Comparison of ENCODE assay signal across 8 cellular contexts in the genomic region with DNA sequence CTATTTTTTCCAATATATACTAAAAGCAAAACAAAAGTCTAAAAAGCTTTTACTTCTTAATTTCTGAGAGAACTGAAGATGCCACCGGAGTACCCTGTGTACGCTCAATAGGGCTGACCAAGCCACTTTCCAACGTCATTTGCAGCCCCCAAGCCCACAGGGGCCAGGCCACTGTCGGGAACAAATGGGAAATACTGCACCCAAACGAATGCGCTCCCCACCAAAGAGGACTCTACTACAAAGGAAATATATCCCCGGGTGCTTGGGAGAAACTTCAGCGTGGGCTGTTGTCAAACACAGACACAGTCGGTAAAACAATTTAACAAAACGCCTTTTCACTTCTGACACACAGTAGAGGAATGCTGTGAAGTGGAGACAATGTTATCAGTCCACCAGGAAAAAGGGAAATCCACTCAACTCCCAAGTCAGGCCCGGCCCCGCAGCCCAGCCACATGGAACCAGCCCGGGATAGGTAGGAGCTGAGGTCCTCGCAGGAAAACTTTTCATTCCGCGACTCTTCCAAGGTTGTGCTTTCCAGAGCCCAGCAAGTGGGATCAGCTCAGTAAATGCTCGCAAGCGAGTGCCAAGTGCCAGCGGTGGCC. TPM values are rescaled to one million over a fixed set of nuclear protein-coding genes. Genes with fewer than 3 reads are reported as not detected.
DNase-seq lines count a peak whose midpoint lies in the region; ATAC-seq and TF ChIP-seq lines count a peak whose summit lies in the region.

No MANE protein-coding gene starts in this region.

- POLR2A ChIA-PET in Panc1 (lab: Charles Lee) = interaction anchor here (0.5 kb wide), 1 partner anchor 97 kb away, joined by 17 read pairs; no protein-coding TSS in a partner anchor

- no peaks in the 10 kb centered on the region for H3K27me3 ChIP-seq in Panc1 (ENCODE audit: control insufficient read depth, insufficient read depth, low read length)

- peak overlapping the region; percentile 27 to 82 (median 65) for H3K4me3 Mint-ChIP-seq in naive B cell

- H3K4me1 Mint-ChIP-seq in naive B cell = peaks cover 6 to 21% (median 16%) of the 10 kb centered on the region in 3 donors

- peak overlapping the region; percentile 51; the same call in 1 of the 2 replicates for H3K27ac ChIP-seq in Panc1 (ENCODE audit: low read length)

- H3K4me1 ChIP-seq in Panc1 (ENCODE audit: control insufficient read depth, insufficient read depth, low read length) = peaks cover 28% of the 10 kb centered on the region

- in situ Hi-C loops in Panc1 (cut with HindIII; ENCODE audit: low pct_unique_long_range_greater_than_20kb, low sequenced_read_pairs) = no loop called here

- H3K27ac Mint-ChIP-seq in naive B cell = no peak overlapping the region

- ATAC-seq in Panc1 (peak; percentile 33; the same call in 1 of the 2 replicates), naive B cell (ENCODE audit: low read depth in 2 of 2) (no peak), GM18502 (IDR thresholded peaks at IDR 0.05; ENCODE audit: poor library complexity, unreplicated experiment) (no peak), GM19395 (IDR thresholded peaks at IDR 0.05; ENCODE audit: unreplicated experiment) (no peak)

- peak overlapping the region; percentile 61 to 70 for H3K4me3 ChIP-seq in Panc1 (ENCODE audit: low read depth in 2 of 2, low read length in 2 of 2)
- H3K4me3 ChIP-seq in epithelial cell of esophagus (ENCODE audit: low read length) = peak overlapping the region; percentile 79

- peaks cover 54 to 73% (median 70%) of the 10 kb centered on the region in 3 donors for H3K27me3 Mint-ChIP-seq in naive B cell

- H3K36me3 ChIP-seq in Panc1 (ENCODE audit: control insufficient read depth, insufficient read depth, low read length) = no peaks in the 10 kb centered on the region; the same call in 1 of the 2 replicates

- intact Hi-C loops in Panc1 (cut with micrococcal nuclease; ENCODE audit: unreplicated experiment) = loop anchor here (10.0 kb wide), 1 partner anchor 149 kb away; no protein-coding TSS in a partner anchor

- no peaks in the 10 kb centered on the region for H3K9me3 ChIP-seq in Panc1 (ENCODE audit: control insufficient read depth, insufficient read depth, low read depth, low read length)

- no peaks in the 10 kb centered on the region for H3K9me3 Mint-ChIP-seq in naive B cell

- H3K36me3 Mint-ChIP-seq in naive B cell = peaks cover 0 to 3% of the 10 kb centered on the region in 2 donors

- TF ChIP-seq CTCF in Panc1 (IDR thresholded peaks at IDR 0.05) (no peak), epithelial cell of esophagus (IDR thresholded peaks at IDR 0.05; ENCODE audit: insufficient read depth, low read depth, low read length, missing control alignments) (no peak)

- DNase-seq in ELR (ENCODE audit: low read depth) (peak; percentile 70), Panc1 (ENCODE audit: low read depth, low spot score) (no peak), epithelial cell of esophagus (ENCODE audit: low read depth) (peak; percentile 53), naive B cell (no peak), NCI-H2196 treated with DMSO at 0.1 percent for 48 hours (lab: John Stamatoyannopoulos, UW; ENCODE audit: unreplicated experiment) (no peak)
- no peak for DNase-seq in activated CD4-positive, alpha-beta T cell treated with anti-CD3 and anti-CD28 coated beads for 48 hours

- BruUV-seq in Panc1 (replicated peaks; lab: Mats Ljungman, UMichigan) = no TSS peak

- CTCF ChIA-PET in Panc1 (lab: Charles Lee) = no interaction called here

RNA-seq across cellular contexts. Expression of gene PARD3, which starts 1.4 kb away (rescaled TPM):
- 29.8 TPM for total RNA-seq in Panc1 (2021; ENCODE audit: unreplicated experiment)
- 17.4 TPM for polyA plus RNA-seq in Panc1 (2012; ENCODE audit: insufficient read length)
- polyA plus RNA-seq in naive B cell (ENCODE audit: low read depth in 6 of 6) = under 1 TPM in 3 of 6 donors, not detected in 3; 0.05 to 0.36 (median 0.16) TPM

Comparison
In these comparisons a context has a peak if more than half of its experiments do, and no peak if none do; other contexts are left out.
1. DNase-seq: peak in ELR (single experiment) and epithelial cell of esophagus (single experiment); none in Panc1 (single experiment), naive B cell (single experiment), NCI-H2196 treated with DMSO at 0.1 percent for 48 hours (single experiment) and activated CD4-positive, alpha-beta T cell treated with anti-CD3 and anti-CD28 coated beads for 48 hours (single experiment).